Comparison of ENCODE assay signal across 12 cellular contexts in genomic region chr4:153341575-153342090, GRCh38. TPM values are rescaled to one million over a fixed set of nuclear protein-coding genes. Genes with fewer than 3 reads are reported as not detected.
DNase-seq lines count a peak whose midpoint lies in the region; ATAC-seq and TF ChIP-seq lines count a peak whose summit lies in the region.
"Had no signal": no experiment of that assay in that cellular context is flagged by ENCODE, and none has a peak within 500 bp of the region (broad histone marks: within the 10 kb centered on the region; RNA-seq: fewer than 3 reads in every experiment).

No MANE protein-coding gene starts in this region.

- H3K36me3 ChIP-seq in SK-N-SH (replicated peaks in 1 of 2; ENCODE audit: control insufficient read depth in 1 of 2, insufficient read depth in 2 of 2, low read length in 1 of 2) (peaks cover 13 to 18% of the 10 kb centered on the region in 2 experiments), OCI-LY3 (replicated peaks; ENCODE audit: low read depth, low read length) (no peaks in the 10 kb centered on the region)
- H3K36me3 ChIP-seq: neural progenitor cell had no signal

- no peak overlapping the region; the same call in 1 of the 2 replicates for H3K4me2 ChIP-seq in SK-N-SH
- peak overlapping the region; percentile 58 for H3K4me2 ChIP-seq in OCI-LY3 (ENCODE audit: low read length)
- H3K4me2 ChIP-seq: neural progenitor cell had no signal

- ATAC-seq in SK-N-SH treated with all-trans-retinoic acid at 6 μM for 48 hours (no peak), HG02642 (IDR thresholded peaks at IDR 0.05; ENCODE audit: poor library complexity, unreplicated experiment) (no peak), GM18517 (IDR thresholded peaks at IDR 0.05; ENCODE audit: unreplicated experiment) (no peak)

- 57% methylated on average over 5 of the region's 5 CpGs for WGBS in SK-N-SH (ENCODE audit: low lambda C conversion rate)

- no peak for TF ChIP-seq EP300 in SK-N-SH (IDR thresholded peaks at IDR 0.05; ENCODE audit: borderline replicate concordance in 1 of 2, low read depth in 1 of 2, low read length in 1 of 2)

- H3K4me3 ChIP-seq in SK-N-SH (ENCODE audit: low read depth in 2 of 2, low read length in 1 of 2) (no peak overlapping the region), OCI-LY3 (ENCODE audit: low read length) (peak overlapping the region; percentile 8; the same call in 1 of the 2 replicates), dorsolateral prefrontal cortex (no peak overlapping the region)
- H3K4me3 ChIP-seq: neural progenitor cell had no signal

- TF ChIP-seq CTCF in SK-N-SH (IDR thresholded peaks at IDR 0.05), result no peak
- no peak for TF ChIP-seq CTCF in OCI-LY3 (IDR thresholded peaks at IDR 0.05; ENCODE audit: low read depth, low read length)
- TF ChIP-seq CTCF in dorsolateral prefrontal cortex (IDR thresholded peaks at IDR 0.05 in 54 of 56, conservative IDR thresholded peaks at IDR 0.05 in 2 of 56; ENCODE audit: low read depth in 1 of 56, partially characterized antibody in 56 of 56), result no peak

- intact Hi-C loops in dorsolateral prefrontal cortex (cut with DNase I), result loop anchor here (5.0 to 10.0 kb wide), 5 partner anchors 199 to 497 kb away; no protein-coding TSS in a partner anchor

- no peak for TF ChIP-seq RAD21 in SK-N-SH (IDR thresholded peaks at IDR 0.05; ENCODE audit: low read length)

- no peak overlapping the region for H3K9ac ChIP-seq in SK-N-SH
- no peak overlapping the region for H3K9ac ChIP-seq in OCI-LY3 (ENCODE audit: low read length)
- H3K9ac ChIP-seq: neural progenitor cell had no signal

- 0 out of 4 replicates have a peak overlapping the region, but pooled peaks of 1 of the 2 experiments have one; percentile 9 for H3K27ac ChIP-seq in SK-N-SH (ENCODE audit: low read depth in 2 of 2, low read length in 1 of 2)
- no peak overlapping the region for H3K27ac ChIP-seq in OCI-LY3 (ENCODE audit: low read length)
- H3K27ac ChIP-seq in dorsolateral prefrontal cortex, result peak overlapping the region in 44 of 59 donors; percentile 1 to 86 (median 44)
- peak overlapping the region; percentile 40 for H3K27ac ChIP-seq in substantia nigra (ENCODE audit: low read depth, low read length, poor library complexity, severe bottlenecking)
- H3K27ac ChIP-seq: neural progenitor cell, WERI-Rb-1 had no signal

- H3F3A ChIP-seq in SK-N-SH (replicated peaks; ENCODE audit: insufficient read depth), result peaks cover 4% of the 10 kb centered on the region

- CTCF ChIA-PET in SK-N-SH (lab: Yijun Ruan, JAX), result interaction anchor here (1.1 to 1.4 kb wide), 5 partner anchors 199 to 451 kb away, joined by 3 to 5 read pairs (median 5); no protein-coding TSS in a partner anchor

- no peak for DNase-seq in SK-N-SH
- DNase-seq in dorsolateral prefrontal cortex, result no peak
- DNase-seq in substantia nigra (lab: John Stamatoyannopoulos, UW), result no peak
- DNase-seq in activated naive CD4-positive, alpha-beta T cell treated with anti-CD3 and anti-CD28 coated beads, Interleukin-2, amount 50 U/mL, for 16 hours, result no peak
- DNase-seq: activated naive CD8-positive, alpha-beta T cell treated with anti-CD3 and anti-CD28 coated beads for 36 hours; NCI-H187 treated with DMSO at 0.1 percent for 48 hours; WERI-Rb-1 had no signal

- H3K9me2 ChIP-seq in SK-N-SH, result no peaks in the 10 kb centered on the region

- peaks cover 11% of the 10 kb centered on the region for H3K79me2 ChIP-seq in SK-N-SH (ENCODE audit: insufficient read depth)
- peaks cover 19% of the 10 kb centered on the region for H3K79me2 ChIP-seq in OCI-LY3 (ENCODE audit: low read length)

- POLR2A ChIA-PET in SK-N-SH (lab: Yijun Ruan, JAX), result no interaction called here

- H4K20me1 ChIP-seq in SK-N-SH (ENCODE audit: insufficient read depth) (no peaks in the 10 kb centered on the region), OCI-LY3 (ENCODE audit: insufficient read depth, low read length) (no peaks in the 10 kb centered on the region)

- H2AFZ ChIP-seq in SK-N-SH (ENCODE audit: low read depth) (no peak overlapping the region), OCI-LY3 (ENCODE audit: low read depth, low read length) (no peak overlapping the region)
- H2AFZ ChIP-seq: neural progenitor cell had no signal

- H3K4me1 ChIP-seq in SK-N-SH (ENCODE audit: control insufficient read depth in 1 of 2, insufficient read depth in 2 of 2, low read depth in 1 of 2, low read length in 1 of 2), result peaks cover 3 to 9% of the 10 kb centered on the region in 2 experiments
- H3K4me1 ChIP-seq in OCI-LY3 (ENCODE audit: low read length), result peaks cover 26% of the 10 kb centered on the region

- H3K9me3 ChIP-seq in SK-N-SH (no peaks in the 10 kb centered on the region), OCI-LY3 (ENCODE audit: insufficient read depth, low read length) (no peaks in the 10 kb centered on the region)

- H3K27me3 ChIP-seq in SK-N-SH (ENCODE audit: insufficient read depth) (no peaks in the 10 kb centered on the region), OCI-LY3 (ENCODE audit: low read depth, low read length) (no peaks in the 10 kb centered on the region), dorsolateral prefrontal cortex (no peaks in the 10 kb centered on the region)
- H3K27me3 ChIP-seq: neural progenitor cell had no signal

TF ChIP-seq in SK-N-SH, 30 proteins besides CTCF, POLR2A, EP300 and RAD21 (continues in another document):
- no peak for TF ChIP-seq MXI1 (IDR thresholded peaks at IDR 0.05; ENCODE audit: low read depth, low read length)
- no peak for TF ChIP-seq RFX5 (IDR thresholded peaks at IDR 0.05; ENCODE audit: low read length)
- no peak for TF ChIP-seq FOXM1 (IDR thresholded peaks at IDR 0.05; ENCODE audit: low read depth)
- TF ChIP-seq NRF1 (IDR thresholded peaks at IDR 0.05; ENCODE audit: low read depth, low read length), result no peak
- peak; percentile 52 for TF ChIP-seq GABPA (IDR thresholded peaks at IDR 0.05; ENCODE audit: low read depth)
- TF ChIP-seq REST (IDR thresholded peaks at IDR 0.05; ENCODE audit: low read depth, low read length), result no peak
- no peak for TF ChIP-seq EZH2phosphoT487 (IDR thresholded peaks at IDR 0.05; ENCODE audit: borderline replicate concordance, low read depth)

TF ChIP-seq in SK-N-SH treated with all-trans-retinoic acid at 6 μM for 48 hours, 23 proteins besides CTCF, POLR2A, EP300 and RAD21 (continues in another document):
- no peak for TF ChIP-seq ZFP3 (CRISPR knock-in tag; IDR thresholded peaks at IDR 0.05)
- TF ChIP-seq PPARA (CRISPR knock-in tag; IDR thresholded peaks at IDR 0.05; ENCODE audit: borderline replicate concordance), result no peak
- no peak for TF ChIP-seq CREB5 (CRISPR knock-in tag; IDR thresholded peaks at IDR 0.05; ENCODE audit: low read depth)
- TF ChIP-seq POU6F1 (CRISPR knock-in tag; IDR thresholded peaks at IDR 0.05; ENCODE audit: borderline replicate concordance, low read depth), result no peak
- TF ChIP-seq TCF4 (CRISPR knock-in tag; IDR thresholded peaks at IDR 0.05; ENCODE audit: borderline replicate concordance), result no peak
- no peak for TF ChIP-seq CSDC2 (CRISPR knock-in tag; IDR thresholded peaks at IDR 0.05)
- no peak for TF ChIP-seq TOX (CRISPR knock-in tag; IDR thresholded peaks at IDR 0.05; ENCODE audit: borderline replicate concordance)
- TF ChIP-seq ZC3H10 (CRISPR knock-in tag; IDR thresholded peaks at IDR 0.05), result no peak
- no peak for TF ChIP-seq ZFP30 (CRISPR knock-in tag; IDR thresholded peaks at IDR 0.05)
- no peak for TF ChIP-seq ISL1 (CRISPR knock-in tag; IDR thresholded peaks at IDR 0.05)
- no peak for TF ChIP-seq BACH2 (CRISPR knock-in tag; IDR thresholded peaks at IDR 0.05; ENCODE audit: borderline replicate concordance)
- no peak for TF ChIP-seq ESRRG (CRISPR knock-in tag; IDR thresholded peaks at IDR 0.05)
- TF ChIP-seq ZNF8 (CRISPR knock-in tag; IDR thresholded peaks at IDR 0.05), result no peak
- no peak for TF ChIP-seq RARB (CRISPR knock-in tag; IDR thresholded peaks at IDR 0.05)
- TF ChIP-seq ARNTL (CRISPR knock-in tag; IDR thresholded peaks at IDR 0.05; ENCODE audit: borderline replicate concordance, low read depth), result no peak
- no peak for TF ChIP-seq SNAI2 (CRISPR knock-in tag; IDR thresholded peaks at IDR 0.05)

RNA-seq across cellular contexts. Expression of gene MND1, which starts 2.9 kb away (rescaled TPM):
- 1.3 and 2.4 TPM in 2 replicates for polyA plus RNA-seq in SK-N-SH (2012; rRNA removed)
- 3.8 and 6.8 TPM in 2 replicates for polyA plus RNA-seq in SK-N-SH (2012; cell fraction: cytosol; rRNA removed)
- 0.33 and 0.68 TPM in 2 replicates for polyA plus RNA-seq in SK-N-SH (2012; cell fraction: nucleus; rRNA removed)
- total RNA-seq in dorsolateral prefrontal cortex, result 1 to 10 TPM in 72 of 120 experiments, under 1 TPM in 24, not detected in 24; 0.51 to 6.0 (median 1.5) TPM
